In genomic region chr4:57424231-57424897, GRCh38 we compare ENCODE assay signal across 15 cellular contexts.
DNase-seq lines count a peak whose midpoint lies in the region; ATAC-seq and TF ChIP-seq lines count a peak whose summit lies in the region.
"Had no signal": no experiment of that assay in that cellular context is flagged by ENCODE, and none has a peak within 500 bp of the region (broad histone marks: within the 10 kb centered on the region; RNA-seq: fewer than 3 reads in every experiment).

No MANE protein-coding gene starts in this region.

- peaks cover 0 to 3% of the 10 kb centered on the region in 2 donors for H3K4me1 ChIP-seq in adrenal gland (replicated peaks in 1 of 2)
- H3K4me1 ChIP-seq in gastrocnemius medialis = no peaks in the 10 kb centered on the region

- ATAC-seq in Right ventricle myocardium superior (ENCODE audit: poor library complexity) = peak; percentile 38
- no peak for ATAC-seq in gastrocnemius medialis
- ATAC-seq in natural killer cell = no peak
- ATAC-seq in HG02610 (IDR thresholded peaks at IDR 0.05; ENCODE audit: unreplicated experiment) = no peak

- H3K4me3 ChIP-seq in adrenal gland (no peak overlapping the region), gastrocnemius medialis (no peak overlapping the region)

- in situ Hi-C loops in gastrocnemius medialis (cut with MboI; ENCODE audit: low sequenced_read_pairs in 4 of 4) = loop anchor here in 1 of 4 donors (25.0 kb wide), 1 partner anchor 112 kb away; no protein-coding TSS in a partner anchor

- H3K4me3 Mint-ChIP-seq in type B pancreatic cell (no peak overlapping the region), natural killer cell (no peak overlapping the region)
- H3K4me3 Mint-ChIP-seq: activated T-cell treated with anti-CD3 and anti-CD28 coated beads, Interleukin-2, amount 50 U/mL, for 24 hours; mesothelial cell of epicardium; T-helper 2 cell treated with Interferon-gamma antibody and Interleukin-4, amounts not matched to agents 5 μg/mL and 100 μg/mL, for 36 hours had no signal

- H3K9me3 ChIP-seq in adrenal gland (replicated peaks in 1 of 3) = no peaks in the 10 kb centered on the region
- no peaks in the 10 kb centered on the region for H3K9me3 ChIP-seq in gastrocnemius medialis

- WGBS in adrenal gland, 4 donors = 52 to 65% (median 56%) methylated on average over 6 of the region's 6 CpGs

- H3K36me3 Mint-ChIP-seq in type B pancreatic cell (peaks cover 5% of the 10 kb centered on the region), natural killer cell (no peaks in the 10 kb centered on the region)

- H3K9me3 Mint-ChIP-seq in type B pancreatic cell = peaks cover 16% of the 10 kb centered on the region
- H3K9me3 Mint-ChIP-seq in natural killer cell = no peaks in the 10 kb centered on the region
- H3K9me3 Mint-ChIP-seq: T-helper 2 cell treated with Interferon-gamma antibody and Interleukin-4, amounts not matched to agents 5 μg/mL and 100 μg/mL, for 36 hours had no signal

- TF ChIP-seq CTCF in adrenal gland (IDR thresholded peaks at IDR 0.05) = no peak
- TF ChIP-seq CTCF in type B pancreatic cell (conservative IDR thresholded peaks at IDR 0.05) = no peak
- TF ChIP-seq CTCF in gastrocnemius medialis (IDR thresholded peaks at IDR 0.05 in 4 of 5, conservative IDR thresholded peaks at IDR 0.05 in 1 of 5) = no peak
- no peak for TF ChIP-seq CTCF in natural killer cell (IDR thresholded peaks at IDR 0.05)

- H3K27me3 ChIP-seq in adrenal gland (no peaks in the 10 kb centered on the region), gastrocnemius medialis (no peaks in the 10 kb centered on the region)

- H3K27ac Mint-ChIP-seq in type B pancreatic cell = peak overlapping the region; percentile 61
- H3K27ac Mint-ChIP-seq in natural killer cell = no peak overlapping the region
- H3K27ac Mint-ChIP-seq: activated T-cell treated with anti-CD3 and anti-CD28 coated beads, Interleukin-2, amount 50 U/mL, for 24 hours; mesothelial cell of epicardium; T-helper 2 cell treated with Interferon-gamma antibody and Interleukin-4, amounts not matched to agents 5 μg/mL and 100 μg/mL, for 36 hours had no signal

- TF ChIP-seq POLR2A in adrenal gland (IDR thresholded peaks at IDR 0.05) (no peak), gastrocnemius medialis (IDR thresholded peaks at IDR 0.05) (no peak)

- no peaks in the 10 kb centered on the region for H3K27me3 Mint-ChIP-seq in type B pancreatic cell
- peaks cover 13 to 32% of the 10 kb centered on the region in 2 donors for H3K27me3 Mint-ChIP-seq in natural killer cell (ENCODE audit: low read depth in 2 of 2)
- H3K27me3 Mint-ChIP-seq: activated T-cell treated with anti-CD3 and anti-CD28 coated beads, Interleukin-2, amount 50 U/mL, for 24 hours had no signal

- H3K4me1 Mint-ChIP-seq in type B pancreatic cell (ENCODE audit: unreplicated experiment) (peaks cover 41% of the 10 kb centered on the region), natural killer cell (peaks cover 0 to 5% of the 10 kb centered on the region in 2 donors)

- H3K36me3 ChIP-seq in adrenal gland (replicated peaks in 1 of 2) = no peaks in the 10 kb centered on the region
- no peaks in the 10 kb centered on the region for H3K36me3 ChIP-seq in gastrocnemius medialis

- no peak for DNase-seq in Right ventricle myocardium superior
- no peak for DNase-seq in cardiac septum (ENCODE audit: low spot score)
- DNase-seq in adrenal gland = peak; percentile 34 to 86 (median 64)
- peak in 28 of 51 donors; percentile 0 to 74 (median 26) for DNase-seq in hypothalamus (lab: John Stamatoyannopoulos, UW)
- DNase-seq in type B pancreatic cell (ENCODE audit: extremely low spot score, unreplicated experiment) = no peak
- DNase-seq in gastrocnemius medialis = no peak
- no peak for DNase-seq in natural killer cell
- DNase-seq: activated T-cell treated with anti-CD3 and anti-CD28 coated beads, Interleukin-2, amount 50 U/mL, for 24 hours; AML-193; NCI-H2171 treated with DMSO at 0.1 percent for 48 hours; stimulated activated CD4-positive, alpha-beta T cell treated with anti-CD3 and anti-CD28 coated beads, Interleukin-2, amount 100 ng/mL, for 48 hours had no signal

- H3K27ac ChIP-seq in adrenal gland (peak overlapping the region in 1 of 5 donors; percentile 40), gastrocnemius medialis (no peak overlapping the region)
- H3K27ac ChIP-seq: HL-60 had no signal

- intact Hi-C loops in Right ventricle myocardium superior (cut with DNase I) = no loop called here
- intact Hi-C loops in cardiac septum (cut with DNase I) = no loop called here
- intact Hi-C loops in adrenal gland (cut with DNase I) = no loop called here
- intact Hi-C loops in gastrocnemius medialis (cut with DNase I; ENCODE audit: low total_unique reads) = no loop called here
- intact Hi-C loops in natural killer cell (cut with micrococcal nuclease) = no loop called here

Comparison
In these comparisons a context has a peak if more than half of its experiments do, and no peak if none do; other contexts are left out.
1. DNase-seq: peak in adrenal gland (7 of 7) and hypothalamus (28 of 51); none in Right ventricle myocardium superior (single experiment), cardiac septum (single experiment), type B pancreatic cell (single experiment), gastrocnemius medialis (0 of 2) and natural killer cell (single experiment).